In the genomic region with DNA sequence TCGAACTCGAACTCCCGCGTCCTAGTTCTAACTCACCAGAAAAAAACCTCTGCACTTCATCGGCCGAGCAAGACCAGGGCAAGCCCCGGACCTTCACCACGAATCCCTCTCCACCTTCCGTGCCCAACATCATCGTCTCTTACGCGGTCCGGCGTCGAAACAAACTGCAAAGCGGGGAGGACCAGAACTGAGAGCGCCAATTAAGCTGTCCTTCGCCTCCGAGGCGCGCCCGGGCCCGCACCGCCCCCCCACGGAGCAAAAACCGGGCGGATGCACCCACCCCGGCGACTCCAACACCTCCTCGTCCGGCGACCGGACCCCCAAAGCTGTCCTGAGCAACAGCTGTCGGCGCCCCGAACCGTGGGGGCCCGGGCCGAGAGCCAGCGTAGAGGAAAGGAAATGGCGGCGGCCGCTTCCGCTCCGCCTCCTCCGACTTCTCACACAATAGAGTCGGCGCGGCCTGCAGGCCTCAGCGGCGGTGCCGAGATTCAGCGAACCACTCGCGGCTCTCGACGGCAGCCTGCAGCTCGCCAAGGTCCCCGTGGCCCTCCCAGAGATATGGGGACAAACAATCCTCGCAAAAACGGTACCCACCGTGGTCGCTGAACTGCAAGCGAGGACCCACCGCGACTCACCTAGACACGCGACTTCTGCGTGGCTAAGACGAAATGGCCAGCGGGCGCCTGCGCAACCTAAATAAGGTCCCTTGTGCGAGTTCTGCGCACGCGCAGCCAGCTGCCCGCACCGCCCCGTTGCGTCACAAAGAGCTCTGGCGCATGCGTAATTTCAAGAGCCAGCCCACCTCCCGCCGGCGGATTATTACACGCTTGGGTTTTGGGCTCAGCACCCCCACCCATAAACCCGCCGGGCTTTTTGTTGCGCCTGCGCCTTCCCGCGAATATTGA, we compare ENCODE assay signal across 8 cellular contexts. TPM values are rescaled to one million over a fixed set of nuclear protein-coding genes. Genes with fewer than 3 reads are reported as not detected.
DNase-seq lines count a peak whose midpoint lies in the region; ATAC-seq and TF ChIP-seq lines count a peak whose summit lies in the region.

A gene with protein sequence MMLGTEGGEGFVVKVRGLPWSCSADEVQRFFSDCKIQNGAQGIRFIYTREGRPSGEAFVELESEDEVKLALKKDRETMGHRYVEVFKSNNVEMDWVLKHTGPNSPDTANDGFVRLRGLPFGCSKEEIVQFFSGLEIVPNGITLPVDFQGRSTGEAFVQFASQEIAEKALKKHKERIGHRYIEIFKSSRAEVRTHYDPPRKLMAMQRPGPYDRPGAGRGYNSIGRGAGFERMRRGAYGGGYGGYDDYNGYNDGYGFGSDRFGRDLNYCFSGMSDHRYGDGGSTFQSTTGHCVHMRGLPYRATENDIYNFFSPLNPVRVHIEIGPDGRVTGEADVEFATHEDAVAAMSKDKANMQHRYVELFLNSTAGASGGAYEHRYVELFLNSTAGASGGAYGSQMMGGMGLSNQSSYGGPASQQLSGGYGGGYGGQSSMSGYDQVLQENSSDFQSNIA (minus strand): TSS at position 671 of the 905 bp plus-strand sequence. CDS start 538 bp downstream, at position 133.

- TF ChIP-seq EP300 in SK-N-SH (IDR thresholded peaks at IDR 0.05; ENCODE audit: borderline replicate concordance in 1 of 2, low read depth in 1 of 2, low read length in 1 of 2) = no peak

- H3K4me1 ChIP-seq in SK-N-SH (ENCODE audit: control insufficient read depth in 1 of 2, insufficient read depth in 2 of 2, low read depth in 1 of 2, low read length in 1 of 2) = peaks cover 18 to 28% of the 10 kb centered on the region in 2 experiments; a peak in 3 of 4 replicates

- peaks cover 40 to 47% of the 10 kb centered on the region in 2 experiments for H3K36me3 ChIP-seq in SK-N-SH (replicated peaks in 1 of 2; ENCODE audit: control insufficient read depth in 1 of 2, insufficient read depth in 2 of 2, low read length in 1 of 2)

- POLR2A ChIA-PET in SK-N-SH (lab: Yijun Ruan, JAX) = interaction anchor here (0.5 to 2.8 kb wide), 23 partner anchors 10 to 1391 kb away, joined by 3 to 34 read pairs (median 4); a partner anchor contains a TSS

- H3K79me2 ChIP-seq in SK-N-SH (ENCODE audit: insufficient read depth) = peaks cover 57% of the 10 kb centered on the region

- H3K27me3 ChIP-seq in SK-N-SH (ENCODE audit: insufficient read depth) = no peaks in the 10 kb centered on the region

- peaks cover 33% of the 10 kb centered on the region for H3F3A ChIP-seq in SK-N-SH (replicated peaks; ENCODE audit: insufficient read depth)

- H3K4me2 ChIP-seq in SK-N-SH = peak within 1 kb of the TSS; percentile 97

- peaks cover 49% of the 10 kb centered on the region for H4K20me1 ChIP-seq in SK-N-SH (ENCODE audit: insufficient read depth)

- CTCF ChIA-PET in SK-N-SH (lab: Yijun Ruan, JAX) = interaction anchor here (1.0 to 3.3 kb wide), 8 partner anchors 9 to 109 kb away, joined by 3 to 11 read pairs (median 6); a partner anchor contains a TSS

- H3K9me3 ChIP-seq in SK-N-SH = no peaks in the 10 kb centered on the region

- peak within 1 kb of the TSS; percentile 93 for H2AFZ ChIP-seq in SK-N-SH (ENCODE audit: low read depth)

- H3K9ac ChIP-seq in SK-N-SH = peak within 1 kb of the TSS; percentile 100

- no peak for TF ChIP-seq CTCF in SK-N-SH (IDR thresholded peaks at IDR 0.05)

- peak within 1 kb of the TSS; percentile 97 to 98 for H3K4me3 ChIP-seq in SK-N-SH (ENCODE audit: low read depth in 2 of 2, low read length in 1 of 2)

- DNase-seq in GM04504 (ENCODE audit: low read depth) (peak; percentile 97), NCI-H1048 (lab: John Stamatoyannopoulos, UW) (peak; percentile 96), SK-N-SH (peak; percentile 99), globus pallidus (ENCODE audit: low spot score) (peak; percentile 98), occipital lobe (lab: John Stamatoyannopoulos, UW) (peak; percentile 95)
- peak; percentile 97 for DNase-seq in activated naive CD4-positive, alpha-beta T cell treated with anti-CD3 and anti-CD28 coated beads, Interleukin-2, amount 50 U/mL, for 16 hours

- ATAC-seq in HG02571 (IDR thresholded peaks at IDR 0.05; ENCODE audit: unreplicated experiment) = peak; percentile 70

- no peak for TF ChIP-seq RAD21 in SK-N-SH (IDR thresholded peaks at IDR 0.05; ENCODE audit: low read length)

- no peaks in the 10 kb centered on the region for H3K9me2 ChIP-seq in SK-N-SH

- WGBS in SK-N-SH (ENCODE audit: low lambda C conversion rate) = 0% methylated on average over 10 of the region's 93 CpGs

- H3K27ac ChIP-seq in SK-N-SH (ENCODE audit: low read depth in 2 of 2, low read length in 1 of 2) (peak within 1 kb of the TSS; percentile 96 to 97), temporal lobe (ENCODE audit: low read depth, low read length) (peak within 1 kb of the TSS; percentile 98)

TF ChIP-seq in SK-N-SH, 30 proteins besides CTCF, POLR2A, EP300 and RAD21 (continues in another document):
- TF ChIP-seq, protein P1, sequence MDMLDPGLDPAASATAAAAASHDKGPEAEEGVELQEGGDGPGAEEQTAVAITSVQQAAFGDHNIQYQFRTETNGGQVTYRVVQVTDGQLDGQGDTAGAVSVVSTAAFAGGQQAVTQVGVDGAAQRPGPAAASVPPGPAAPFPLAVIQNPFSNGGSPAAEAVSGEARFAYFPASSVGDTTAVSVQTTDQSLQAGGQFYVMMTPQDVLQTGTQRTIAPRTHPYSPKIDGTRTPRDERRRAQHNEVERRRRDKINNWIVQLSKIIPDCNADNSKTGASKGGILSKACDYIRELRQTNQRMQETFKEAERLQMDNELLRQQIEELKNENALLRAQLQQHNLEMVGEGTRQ (IDR thresholded peaks at IDR 0.05; ENCODE audit: borderline replicate concordance, low read depth, low read length) = no peak
- TF ChIP-seq NFIC (IDR thresholded peaks at IDR 0.05; ENCODE audit: borderline replicate concordance) = peak; percentile 34
- TF ChIP-seq RCOR1 (IDR thresholded peaks at IDR 0.05; ENCODE audit: low read length) = 0 out of 2 replicates have a peak, but pooled peaks have one; percentile 13
- peak; percentile 55; the same call in 1 of the 2 replicates for TF ChIP-seq GABPA (IDR thresholded peaks at IDR 0.05; ENCODE audit: low read depth)
- peak; percentile 100 for TF ChIP-seq POLR2AphosphoS5 (IDR thresholded peaks at IDR 0.05; ENCODE audit: low read depth, low read length)
- TF ChIP-seq RFX5 (IDR thresholded peaks at IDR 0.05; ENCODE audit: low read length) = no peak
- TF ChIP-seq, protein P2, sequence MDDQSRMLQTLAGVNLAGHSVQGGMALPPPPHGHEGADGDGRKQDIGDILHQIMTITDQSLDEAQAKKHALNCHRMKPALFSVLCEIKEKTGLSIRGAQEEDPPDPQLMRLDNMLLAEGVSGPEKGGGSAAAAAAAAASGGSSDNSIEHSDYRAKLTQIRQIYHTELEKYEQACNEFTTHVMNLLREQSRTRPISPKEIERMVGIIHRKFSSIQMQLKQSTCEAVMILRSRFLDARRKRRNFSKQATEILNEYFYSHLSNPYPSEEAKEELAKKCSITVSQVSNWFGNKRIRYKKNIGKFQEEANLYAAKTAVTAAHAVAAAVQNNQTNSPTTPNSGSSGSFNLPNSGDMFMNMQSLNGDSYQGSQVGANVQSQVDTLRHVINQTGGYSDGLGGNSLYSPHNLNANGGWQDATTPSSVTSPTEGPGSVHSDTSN (IDR thresholded peaks at IDR 0.05) = peak; percentile 11; the same call in 1 of the 2 replicates
- no peak for TF ChIP-seq EZH2phosphoT487 (IDR thresholded peaks at IDR 0.05; ENCODE audit: borderline replicate concordance, low read depth)
- TF ChIP-seq SMC3 (IDR thresholded peaks at IDR 0.05; ENCODE audit: low read depth, low read length) = no peak
- TF ChIP-seq, protein P3, sequence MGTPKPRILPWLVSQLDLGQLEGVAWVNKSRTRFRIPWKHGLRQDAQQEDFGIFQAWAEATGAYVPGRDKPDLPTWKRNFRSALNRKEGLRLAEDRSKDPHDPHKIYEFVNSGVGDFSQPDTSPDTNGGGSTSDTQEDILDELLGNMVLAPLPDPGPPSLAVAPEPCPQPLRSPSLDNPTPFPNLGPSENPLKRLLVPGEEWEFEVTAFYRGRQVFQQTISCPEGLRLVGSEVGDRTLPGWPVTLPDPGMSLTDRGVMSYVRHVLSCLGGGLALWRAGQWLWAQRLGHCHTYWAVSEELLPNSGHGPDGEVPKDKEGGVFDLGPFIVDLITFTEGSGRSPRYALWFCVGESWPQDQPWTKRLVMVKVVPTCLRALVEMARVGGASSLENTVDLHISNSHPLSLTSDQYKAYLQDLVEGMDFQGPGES (IDR thresholded peaks at IDR 0.05; ENCODE audit: low read depth, low read length) = no peak
- no peak for TF ChIP-seq FOXJ3 (CRISPR knock-in tag; IDR thresholded peaks at IDR 0.05)
- peak; percentile 83; the same call in 1 of the 2 replicates for TF ChIP-seq SIN3A (IDR thresholded peaks at IDR 0.05; ENCODE audit: borderline replicate concordance, low read depth, low read length)
- TF ChIP-seq FOSL2 (IDR thresholded peaks at IDR 0.05; ENCODE audit: borderline replicate concordance, low read depth) = no peak
- TF ChIP-seq JUND (IDR thresholded peaks at IDR 0.05) = no peak; the same call in 1 of the 2 replicates
- TF ChIP-seq ELF1 (IDR thresholded peaks at IDR 0.05) = no peak
- TF ChIP-seq RXRA (IDR thresholded peaks at IDR 0.05; ENCODE audit: borderline replicate concordance, low read depth) = no peak
- peak; percentile 80 for TF ChIP-seq YY1 (IDR thresholded peaks at IDR 0.05; ENCODE audit: low read depth)
- TF ChIP-seq NRF1 (IDR thresholded peaks at IDR 0.05; ENCODE audit: low read depth, low read length) = peak; percentile 98
- TF ChIP-seq, protein P4, sequence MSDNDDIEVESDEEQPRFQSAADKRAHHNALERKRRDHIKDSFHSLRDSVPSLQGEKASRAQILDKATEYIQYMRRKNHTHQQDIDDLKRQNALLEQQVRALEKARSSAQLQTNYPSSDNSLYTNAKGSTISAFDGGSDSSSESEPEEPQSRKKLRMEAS (IDR thresholded peaks at IDR 0.05; ENCODE audit: low read depth) = peak; percentile 84
- TF ChIP-seq TAF1 (IDR thresholded peaks at IDR 0.05; ENCODE audit: borderline replicate concordance, low read depth, low read length) = peak; percentile 94
- no peak for TF ChIP-seq TCF12 (IDR thresholded peaks at IDR 0.05)

RNA-seq across cellular contexts. Expression of the gene that starts here (rescaled TPM):
- 192 and 197 TPM in 2 replicates for polyA plus RNA-seq in SK-N-SH (2012; rRNA removed)
- polyA plus RNA-seq in SK-N-SH (2012; cell fraction: cytosol; rRNA removed) = 150 and 183 TPM in 2 replicates
- 420 and 667 TPM in 2 replicates for polyA plus RNA-seq in SK-N-SH (2012; cell fraction: nucleus; rRNA removed)
- total RNA-seq in occipital lobe (755 TPM), temporal lobe (448 TPM)

Comparison
In these comparisons a context has a peak if more than half of its experiments do, and no peak if none do; other contexts are left out.
1. Peak in every context shown above with its lines: DNase-seq, ATAC-seq, H3K4me3 ChIP-seq and H3K27ac ChIP-seq.